ENCODE assay signal across 18 cellular contexts in genomic region chr16:69324585-69325253, GRCh38. TPM values are rescaled to one million over a fixed set of nuclear protein-coding genes. Genes with fewer than 3 reads are reported as not detected.
DNase-seq lines count a peak whose midpoint lies in the region; ATAC-seq, FAIRE-seq and TF ChIP-seq lines count a peak whose summit lies in the region.
"Had no signal": no experiment of that assay in that cellular context is flagged by ENCODE, and none has a peak within 500 bp of the region (broad histone marks: within the 10 kb centered on the region; RNA-seq: fewer than 3 reads in every experiment).

No MANE protein-coding gene starts in this region.

- H3K9ac ChIP-seq in HepG2 (ENCODE audit: insufficient read depth, low read depth, low read length) = no peak overlapping the region

- TF ChIP-seq POLR2A in HepG2 (IDR thresholded peaks at IDR 0.05; ENCODE audit: insufficient read depth in 1 of 2, low read depth in 2 of 2, low read length in 2 of 2) = peak in 1 of 2 experiments; percentile 8; a peak in 1 of 4 replicates

- intact Hi-C loops in HepG2 (cut with micrococcal nuclease; ENCODE audit: unreplicated experiment) = no loop called here

- ATAC-seq in GM23338 (no peak), HepG2 (no peak), GM18867 (IDR thresholded peaks at IDR 0.05; ENCODE audit: unreplicated experiment) (no peak), GM19452 (IDR thresholded peaks at IDR 0.05; ENCODE audit: unreplicated experiment) (no peak), GM21717 (IDR thresholded peaks at IDR 0.05; ENCODE audit: unreplicated experiment) (no peak)
- ATAC-seq: activated CD4-positive, CD25-positive, alpha-beta regulatory T cell treated with anti-CD3 and anti-CD28 coated beads, Interleukin-2, amount 50 U/mL, for 24 hours; activated CD8-positive, alpha-beta memory T cell treated with anti-CD3 and anti-CD28 coated beads, Interleukin-2, amount 10 ng/mL, durations not matched to agents 7 days and 5 days had no signal

- 0 out of 3 replicates have a peak, but pooled peaks cover 4% of the 10 kb centered on the region for H3K9me3 Mint-ChIP-seq in GM23338
- H3K9me3 Mint-ChIP-seq: activated naive CD8-positive, alpha-beta T cell treated with anti-CD3 and anti-CD28 coated beads, Interleukin-2, amount 10 ng/mL, durations not matched to agents 7 days and 5 days; H9; nephron had no signal

- H3K9me3 ChIP-seq in HepG2 (ENCODE audit: low read length) = no peaks in the 10 kb centered on the region

- H3K79me2 ChIP-seq in GM23338 (replicated peaks; ENCODE audit: insufficient read depth) (peaks cover 54% of the 10 kb centered on the region), HepG2 (ENCODE audit: insufficient read depth, low read length) (peaks cover 56% of the 10 kb centered on the region)

- no peak overlapping the region for H3K4me3 ChIP-seq in GM23338
- no peak overlapping the region for H3K4me3 ChIP-seq in HepG2 (replicated peaks in 1 of 3; ENCODE audit: insufficient read depth in 1 of 3, low read depth in 2 of 3, low read length in 3 of 3)
- H3K4me3 ChIP-seq: SK-N-MC had no signal

- in situ Hi-C loops in HepG2 (cut with HindIII; ENCODE audit: extremely low pct_ligation_motif_present, low pct_unique_long_range_greater_than_20kb) = no loop called here

- peaks cover 91% of the 10 kb centered on the region for H3K36me3 Mint-ChIP-seq in GM23338 (ENCODE audit: low read depth)

- H3K27me3 ChIP-seq in GM23338 (ENCODE audit: insufficient read depth) (no peaks in the 10 kb centered on the region), HepG2 (ENCODE audit: control insufficient read depth in 1 of 2, insufficient read depth in 2 of 2, low read length in 2 of 2) (no peaks in the 10 kb centered on the region)

- H3K27me3 Mint-ChIP-seq in GM23338 (ENCODE audit: insufficient read depth, low read depth, poor library complexity) = peaks cover 26% of the 10 kb centered on the region
- H3K27me3 Mint-ChIP-seq: activated CD8-positive, alpha-beta memory T cell treated with anti-CD3 and anti-CD28 coated beads, Interleukin-2, amount 10 ng/mL, durations not matched to agents 7 days and 5 days; activated naive CD8-positive, alpha-beta T cell treated with anti-CD3 and anti-CD28 coated beads, Interleukin-2, amount 10 ng/mL, durations not matched to agents 7 days and 5 days had no signal

- H3K9me2 ChIP-seq in GM23338 (ENCODE audit: insufficient read depth) = no peaks in the 10 kb centered on the region

- H3K4me2 ChIP-seq in GM23338 (no peak overlapping the region), HepG2 (ENCODE audit: low read depth, low read length) (no peak overlapping the region)

- peaks cover 18% of the 10 kb centered on the region for H3K4me1 Mint-ChIP-seq in GM23338

- CTCF ChIA-PET in RWPE1 (lab: Yijun Ruan, JAX) (interaction anchor here (0.6 kb wide), 1 partner anchor 204 kb away, joined by 3 read pairs; no protein-coding TSS in a partner anchor), HepG2 (lab: Yijun Ruan, JAX; ENCODE audit: low intra/inter-chr PET ratio, low total read pairs) (no interaction called here)

- DNase-seq in GM23338 (ENCODE audit: low spot score) (no peak), RWPE1 (ENCODE audit: low spot score) (no peak), HepG2 (ENCODE audit: low spot score) (no peak)
- DNase-seq in stimulated activated CD8-positive, alpha-beta memory T cell treated with anti-CD3 and anti-CD28 coated beads, Interleukin-4, amount 100 ng/mL, for 48 hours = peak; percentile 22
- DNase-seq: activated CD8-positive, alpha-beta memory T cell treated with anti-CD3 and anti-CD28 coated beads, Interleukin-2, amount 10 ng/mL, durations not matched to agents 7 days and 5 days; effector CD4-positive, alpha-beta T cell; H9; KG1; retina had no signal

- 95% methylated on average over 10 of the region's 10 CpGs for WGBS in HepG2 (ENCODE audit: low lambda C conversion rate)

- peaks cover 21% of the 10 kb centered on the region for H3K4me1 ChIP-seq in GM23338 (ENCODE audit: insufficient read depth)
- peaks cover 55% of the 10 kb centered on the region for H3K4me1 ChIP-seq in HepG2 (ENCODE audit: insufficient read depth, low read length)

- peaks cover 15% of the 10 kb centered on the region for H3K36me3 ChIP-seq in GM23338 (ENCODE audit: insufficient read depth)
- peaks cover 37 to 62% of the 10 kb centered on the region in 2 experiments for H3K36me3 ChIP-seq in HepG2 (replicated peaks in 1 of 2; ENCODE audit: control insufficient read depth in 1 of 2, insufficient read depth in 2 of 2, low read length in 2 of 2)

- H3F3A ChIP-seq in GM23338 (replicated peaks; ENCODE audit: low read depth) = peaks cover 28% of the 10 kb centered on the region; the same call in 1 of the 2 replicates

- TF ChIP-seq RAD21 in HepG2 (CRISPR knock-in tag; IDR thresholded peaks at IDR 0.05) = no peak

- no peak for TF ChIP-seq CTCF in GM23338 (conservative IDR thresholded peaks at IDR 0.05; ENCODE audit: low read depth in 2 of 2)
- TF ChIP-seq CTCF in RWPE1 (conservative IDR thresholded peaks at IDR 0.05; ENCODE audit: low read depth) = no peak
- TF ChIP-seq CTCF in HepG2 (CRISPR knock-in tag; IDR thresholded peaks at IDR 0.05) = no peak

- no peak for TF ChIP-seq EP300 in HepG2 (IDR thresholded peaks at IDR 0.05; ENCODE audit: low read depth in 2 of 2, low read length in 2 of 2)
- no peak for TF ChIP-seq EP300 in HepG2 (CRISPR knock-in tag; IDR thresholded peaks at IDR 0.05; ENCODE audit: borderline replicate concordance)

- BruUV-seq in HepG2 (replicated peaks; lab: Mats Ljungman, UMichigan) = TSS peak; percentile 45

- H3K27ac Mint-ChIP-seq in GM23338 = no peak overlapping the region
- H3K27ac Mint-ChIP-seq: activated CD8-positive, alpha-beta memory T cell treated with anti-CD3 and anti-CD28 coated beads, Interleukin-2, amount 10 ng/mL, durations not matched to agents 7 days and 5 days; activated naive CD8-positive, alpha-beta T cell treated with anti-CD3 and anti-CD28 coated beads, Interleukin-2, amount 10 ng/mL, durations not matched to agents 7 days and 5 days; nephron had no signal

- no peak overlapping the region for H3K4me3 Mint-ChIP-seq in GM23338
- H3K4me3 Mint-ChIP-seq: activated CD8-positive, alpha-beta memory T cell treated with anti-CD3 and anti-CD28 coated beads, Interleukin-2, amount 10 ng/mL, durations not matched to agents 7 days and 5 days; activated naive CD8-positive, alpha-beta T cell treated with anti-CD3 and anti-CD28 coated beads, Interleukin-2, amount 10 ng/mL, durations not matched to agents 7 days and 5 days; nephron had no signal

- H3K27ac ChIP-seq in GM23338 (ENCODE audit: low read depth) (0 out of 2 replicates have a peak overlapping the region, but pooled peaks have one; percentile 59), RWPE1 (peak overlapping the region; percentile 56), HepG2 (ENCODE audit: extremely low read length, insufficient read depth, low read length) (peak overlapping the region; percentile 10)
- H3K27ac ChIP-seq: SK-N-MC had no signal

- no peak for FAIRE-seq in HepG2 (lab: Jason Lieb, UNC)

- no peak overlapping the region for H2AFZ ChIP-seq in GM23338
- H2AFZ ChIP-seq in HepG2 (ENCODE audit: low read length) = no peak overlapping the region

- H4K20me1 ChIP-seq in GM23338 (replicated peaks; ENCODE audit: insufficient read depth) = peaks cover 53% of the 10 kb centered on the region
- peaks cover 35% of the 10 kb centered on the region for H4K20me1 ChIP-seq in HepG2 (ENCODE audit: insufficient read depth, low read length)

- POLR2A ChIA-PET in RWPE1 (lab: Yijun Ruan, JAX; ENCODE audit: low non-redundant PET) = no interaction called here
- POLR2A ChIA-PET in HepG2 (lab: Yijun Ruan, JAX) = interaction anchor here (2.3 kb wide), 1 partner anchor 13 kb away, joined by 5 read pairs; the partner anchor contains the start of gene VPS4A

RNA-seq across cellular contexts. Expression of gene PDF, which starts 5.7 kb away (rescaled TPM):
- 43.4 and 48.7 TPM in 2 replicates for total RNA-seq in GM23338 (2014; rRNA removed; shearing (Covaris generic))
- polyA plus RNA-seq in GM23338 (2016; fragmentation: Nextera tagmentation; extraction: Ambion mirVana) (16.2 and 18.8 TPM in 2 replicates), HepG2 (2011; rRNA removed) (12.4 and 15.5 TPM in 2 replicates)
- 26.8 and 48.8 TPM in 2 replicates for total RNA-seq in HepG2 (2016; rRNA removed; fragmentation: Illumina TruSeq; extraction: Trizol)
- 18.2 and 24.6 TPM in 2 replicates for total RNA-seq in HepG2 (2016; cell fraction: cytosol; rRNA removed; fragmentation: Illumina TruSeq; extraction: Trizol; ENCODE audit: low read depth)
- total RNA-seq in HepG2 (2016; cell fraction: insoluble cytoplasmic fraction; rRNA removed; fragmentation: Illumina TruSeq; extraction: Trizol) = 28.5 and 44.0 TPM in 2 replicates
- total RNA-seq in HepG2 (2016; cell fraction: membrane; rRNA removed; fragmentation: Illumina TruSeq; extraction: Trizol) = 38.4 and 44.7 TPM in 2 replicates
- 29.9 and 30.3 TPM in 2 replicates for total RNA-seq in HepG2 (2016; cell fraction: nucleus; rRNA removed; fragmentation: Illumina TruSeq; extraction: Trizol)
- 22.8 and 23.1 TPM in 2 replicates for polyA plus RNA-seq in HepG2 (2011; cell fraction: cytosol; rRNA removed)
- 24.7 and 25.0 TPM in 2 replicates for polyA plus RNA-seq in HepG2 (2011; cell fraction: nucleus; rRNA removed)
- polyA plus RNA-seq in HepG2 (2012) = 6.4 and 8.7 TPM in 2 replicates
- 23.5 and 29.1 TPM in 2 replicates for polyA plus RNA-seq in HepG2 (2016; cell fraction: cytosol; fragmentation: Illumina TruSeq; extraction: Trizol; ENCODE audit: low read depth)
- polyA plus RNA-seq in HepG2 (2016; cell fraction: insoluble cytoplasmic fraction; fragmentation: Illumina TruSeq; extraction: Trizol; ENCODE audit: low read depth) = 23.7 and 27.1 TPM in 2 replicates
- polyA plus RNA-seq in HepG2 (2016; cell fraction: membrane; fragmentation: Illumina TruSeq; extraction: Trizol; ENCODE audit: low read depth) = 21.1 and 25.6 TPM in 2 replicates
- polyA plus RNA-seq in HepG2 (2016; cell fraction: nucleus; fragmentation: Illumina TruSeq; extraction: Trizol; ENCODE audit: insufficient read depth, low read depth) = 37.8 and 54.6 TPM in 2 replicates
- polyA minus RNA-seq in HepG2 (2011; rRNA and poly(A)+ RNA removed; ENCODE audit: low replicate concordance) = 4.4 and 16.0 TPM in 2 replicates
- 15.6 and 19.5 TPM in 2 replicates for polyA minus RNA-seq in HepG2 (2011; cell fraction: cytosol; rRNA and poly(A)+ RNA removed)
- polyA minus RNA-seq in HepG2 (2011; cell fraction: nucleus; rRNA and poly(A)+ RNA removed) = 6.3 and 19.4 TPM in 2 replicates

RNA-seq across cellular contexts. Expression of gene VPS4A, which starts 13.6 kb away (rescaled TPM):
- total RNA-seq in GM23338 (2014; rRNA removed; shearing (Covaris generic)) = 25.2 and 32.7 TPM in 2 replicates
- polyA plus RNA-seq in GM23338 (2016; fragmentation: Nextera tagmentation; extraction: Ambion mirVana) (28.8 and 29.1 TPM in 2 replicates), HepG2 (2011; rRNA removed) (13.2 and 15.7 TPM in 2 replicates)
- total RNA-seq in HepG2 (2016; rRNA removed; fragmentation: Illumina TruSeq; extraction: Trizol) = 21.0 and 27.9 TPM in 2 replicates
- total RNA-seq in HepG2 (2016; cell fraction: cytosol; rRNA removed; fragmentation: Illumina TruSeq; extraction: Trizol; ENCODE audit: low read depth) = 22.9 and 26.6 TPM in 2 replicates
- 20.6 and 26.3 TPM in 2 replicates for total RNA-seq in HepG2 (2016; cell fraction: insoluble cytoplasmic fraction; rRNA removed; fragmentation: Illumina TruSeq; extraction: Trizol)
- 35.0 and 37.1 TPM in 2 replicates for total RNA-seq in HepG2 (2016; cell fraction: membrane; rRNA removed; fragmentation: Illumina TruSeq; extraction: Trizol)
- total RNA-seq in HepG2 (2016; cell fraction: nucleus; rRNA removed; fragmentation: Illumina TruSeq; extraction: Trizol) = 20.1 and 24.2 TPM in 2 replicates
- polyA plus RNA-seq in HepG2 (2011; cell fraction: cytosol; rRNA removed) = 13.5 TPM in 2 replicates
- polyA plus RNA-seq in HepG2 (2011; cell fraction: nucleus; rRNA removed) = 19.8 and 23.6 TPM in 2 replicates
- 35.1 and 39.0 TPM in 2 replicates for polyA plus RNA-seq in HepG2 (2012)
- polyA plus RNA-seq in HepG2 (2016; cell fraction: cytosol; fragmentation: Illumina TruSeq; extraction: Trizol; ENCODE audit: low read depth) = 17.7 and 22.9 TPM in 2 replicates
- polyA plus RNA-seq in HepG2 (2016; cell fraction: insoluble cytoplasmic fraction; fragmentation: Illumina TruSeq; extraction: Trizol; ENCODE audit: low read depth) = 25.9 and 27.3 TPM in 2 replicates
- 29.1 and 33.5 TPM in 2 replicates for polyA plus RNA-seq in HepG2 (2016; cell fraction: membrane; fragmentation: Illumina TruSeq; extraction: Trizol; ENCODE audit: low read depth)
- 40.5 and 45.1 TPM in 2 replicates for polyA plus RNA-seq in HepG2 (2016; cell fraction: nucleus; fragmentation: Illumina TruSeq; extraction: Trizol; ENCODE audit: insufficient read depth, low read depth)
- polyA minus RNA-seq in HepG2 (2011; rRNA and poly(A)+ RNA removed; ENCODE audit: low replicate concordance) = 26.2 and 31.9 TPM in 2 replicates
- polyA minus RNA-seq in HepG2 (2011; cell fraction: cytosol; rRNA and poly(A)+ RNA removed) = 8.4 and 11.2 TPM in 2 replicates
- 15.3 and 19.3 TPM in 2 replicates for polyA minus RNA-seq in HepG2 (2011; cell fraction: nucleus; rRNA and poly(A)+ RNA removed)

RNA-seq across cellular contexts. Expression of gene COG8, which starts 14.6 kb away (rescaled TPM):
- total RNA-seq in GM23338 (2014; rRNA removed; shearing (Covaris generic)) = 55.7 and 79.9 TPM in 2 replicates
- polyA plus RNA-seq in GM23338 (2016; fragmentation: Nextera tagmentation; extraction: Ambion mirVana) = 18.2 and 21.4 TPM in 2 replicates
- total RNA-seq in HepG2 (2016; rRNA removed; fragmentation: Illumina TruSeq; extraction: Trizol) = 52.1 and 55.3 TPM in 2 replicates
- 10.7 and 10.9 TPM in 2 replicates for total RNA-seq in HepG2 (2016; cell fraction: cytosol; rRNA removed; fragmentation: Illumina TruSeq; extraction: Trizol; ENCODE audit: low read depth)
- 51.4 and 55.0 TPM in 2 replicates for total RNA-seq in HepG2 (2016; cell fraction: insoluble cytoplasmic fraction; rRNA removed; fragmentation: Illumina TruSeq; extraction: Trizol)
- total RNA-seq in HepG2 (2016; cell fraction: membrane; rRNA removed; fragmentation: Illumina TruSeq; extraction: Trizol) = 19.3 and 21.7 TPM in 2 replicates
- 36.9 and 39.9 TPM in 2 replicates for total RNA-seq in HepG2 (2016; cell fraction: nucleus; rRNA removed; fragmentation: Illumina TruSeq; extraction: Trizol)
- 45.5 and 53.9 TPM in 2 replicates for polyA plus RNA-seq in HepG2 (2011; rRNA removed)
- polyA plus RNA-seq in HepG2 (2011; cell fraction: cytosol; rRNA removed) = 41.6 and 42.2 TPM in 2 replicates
- polyA plus RNA-seq in HepG2 (2011; cell fraction: nucleus; rRNA removed) = 54.2 and 55.8 TPM in 2 replicates
- polyA plus RNA-seq in HepG2 (2012) = 25.6 and 25.8 TPM in 2 replicates
- 4.5 and 4.6 TPM in 2 replicates for polyA plus RNA-seq in HepG2 (2016; cell fraction: cytosol; fragmentation: Illumina TruSeq; extraction: Trizol; ENCODE audit: low read depth)
- polyA plus RNA-seq in HepG2 (2016; cell fraction: insoluble cytoplasmic fraction; fragmentation: Illumina TruSeq; extraction: Trizol; ENCODE audit: low read depth) = 43.6 and 45.3 TPM in 2 replicates
- polyA plus RNA-seq in HepG2 (2016; cell fraction: membrane; fragmentation: Illumina TruSeq; extraction: Trizol; ENCODE audit: low read depth) = 8.1 and 10.3 TPM in 2 replicates
- 58.0 and 62.4 TPM in 2 replicates for polyA plus RNA-seq in HepG2 (2016; cell fraction: nucleus; fragmentation: Illumina TruSeq; extraction: Trizol; ENCODE audit: insufficient read depth, low read depth)
- 107 and 148 TPM in 2 replicates for polyA minus RNA-seq in HepG2 (2011; rRNA and poly(A)+ RNA removed; ENCODE audit: low replicate concordance)
- 58.2 and 58.3 TPM in 2 replicates for polyA minus RNA-seq in HepG2 (2011; cell fraction: cytosol; rRNA and poly(A)+ RNA removed)
- polyA minus RNA-seq in HepG2 (2011; cell fraction: nucleus; rRNA and poly(A)+ RNA removed) = 63.6 and 70.5 TPM in 2 replicates

RNA-seq across cellular contexts. Expression of gene NIP7, which starts 14.9 kb away (rescaled TPM):
- 30.4 and 32.7 TPM in 2 replicates for total RNA-seq in GM23338 (2014; rRNA removed; shearing (Covaris generic))
- polyA plus RNA-seq in GM23338 (2016; fragmentation: Nextera tagmentation; extraction: Ambion mirVana) = 42.9 and 47.4 TPM in 2 replicates
- total RNA-seq in HepG2 (2016; rRNA removed; fragmentation: Illumina TruSeq; extraction: Trizol) = 114 and 144 TPM in 2 replicates
- 18.2 and 22.3 TPM in 2 replicates for total RNA-seq in HepG2 (2016; cell fraction: cytosol; rRNA removed; fragmentation: Illumina TruSeq; extraction: Trizol; ENCODE audit: low read depth)
- total RNA-seq in HepG2 (2016; cell fraction: insoluble cytoplasmic fraction; rRNA removed; fragmentation: Illumina TruSeq; extraction: Trizol) = 111 and 158 TPM in 2 replicates
- 44.6 and 49.9 TPM in 2 replicates for total RNA-seq in HepG2 (2016; cell fraction: membrane; rRNA removed; fragmentation: Illumina TruSeq; extraction: Trizol)
- total RNA-seq in HepG2 (2016; cell fraction: nucleus; rRNA removed; fragmentation: Illumina TruSeq; extraction: Trizol) = 41.5 and 45.6 TPM in 2 replicates
- 14.0 and 15.3 TPM in 2 replicates for polyA plus RNA-seq in HepG2 (2011; rRNA removed)
- polyA plus RNA-seq in HepG2 (2011; cell fraction: cytosol; rRNA removed) = 14.2 and 20.2 TPM in 2 replicates
- 6.7 and 10.3 TPM in 2 replicates for polyA plus RNA-seq in HepG2 (2011; cell fraction: nucleus; rRNA removed)
- 36.0 and 46.6 TPM in 2 replicates for polyA plus RNA-seq in HepG2 (2012)
- polyA plus RNA-seq in HepG2 (2016; cell fraction: cytosol; fragmentation: Illumina TruSeq; extraction: Trizol; ENCODE audit: low read depth) = 8.3 and 9.9 TPM in 2 replicates
- polyA plus RNA-seq in HepG2 (2016; cell fraction: insoluble cytoplasmic fraction; fragmentation: Illumina TruSeq; extraction: Trizol; ENCODE audit: low read depth) = 140 and 161 TPM in 2 replicates
- 25.6 and 25.8 TPM in 2 replicates for polyA plus RNA-seq in HepG2 (2016; cell fraction: membrane; fragmentation: Illumina TruSeq; extraction: Trizol; ENCODE audit: low read depth)
- 69.5 and 74.1 TPM in 2 replicates for polyA plus RNA-seq in HepG2 (2016; cell fraction: nucleus; fragmentation: Illumina TruSeq; extraction: Trizol; ENCODE audit: insufficient read depth, low read depth)
- 18.1 and 22.6 TPM in 2 replicates for polyA minus RNA-seq in HepG2 (2011; rRNA and poly(A)+ RNA removed; ENCODE audit: low replicate concordance)
- polyA minus RNA-seq in HepG2 (2011; cell fraction: cytosol; rRNA and poly(A)+ RNA removed) = 14.7 and 15.0 TPM in 2 replicates
- 21.9 and 26.0 TPM in 2 replicates for polyA minus RNA-seq in HepG2 (2011; cell fraction: nucleus; rRNA and poly(A)+ RNA removed)

RNA-seq across cellular contexts. Expression of gene TMED6, which starts 26.9 kb away (rescaled TPM):
- not detected in 2 replicates for total RNA-seq in GM23338 (2014; rRNA removed; shearing (Covaris generic))
- polyA plus RNA-seq in GM23338 (2016; fragmentation: Nextera tagmentation; extraction: Ambion mirVana) = 0.29 and 1.3 TPM in 2 replicates
- 6.4 and 14.4 TPM in 2 replicates for total RNA-seq in HepG2 (2016; rRNA removed; fragmentation: Illumina TruSeq; extraction: Trizol)
- total RNA-seq in HepG2 (2016; cell fraction: cytosol; rRNA removed; fragmentation: Illumina TruSeq; extraction: Trizol; ENCODE audit: low read depth) = 2.9 and 4.8 TPM in 2 replicates
- 9.7 and 13.1 TPM in 2 replicates for total RNA-seq in HepG2 (2016; cell fraction: insoluble cytoplasmic fraction; rRNA removed; fragmentation: Illumina TruSeq; extraction: Trizol)
- 4.0 and 4.4 TPM in 2 replicates for total RNA-seq in HepG2 (2016; cell fraction: membrane; rRNA removed; fragmentation: Illumina TruSeq; extraction: Trizol)
- total RNA-seq in HepG2 (2016; cell fraction: nucleus; rRNA removed; fragmentation: Illumina TruSeq; extraction: Trizol) = 9.6 and 11.2 TPM in 2 replicates
- polyA plus RNA-seq in HepG2 (2011; rRNA removed) = 9.8 and 10.5 TPM in 2 replicates
- polyA plus RNA-seq in HepG2 (2011; cell fraction: cytosol; rRNA removed) = 8.0 and 12.8 TPM in 2 replicates
- 3.0 and 4.5 TPM in 2 replicates for polyA plus RNA-seq in HepG2 (2011; cell fraction: nucleus; rRNA removed)
- 6.0 and 10.3 TPM in 2 replicates for polyA plus RNA-seq in HepG2 (2012)
- 3.8 and 4.3 TPM in 2 replicates for polyA plus RNA-seq in HepG2 (2016; cell fraction: cytosol; fragmentation: Illumina TruSeq; extraction: Trizol; ENCODE audit: low read depth)
- 7.5 and 10.5 TPM in 2 replicates for polyA plus RNA-seq in HepG2 (2016; cell fraction: insoluble cytoplasmic fraction; fragmentation: Illumina TruSeq; extraction: Trizol; ENCODE audit: low read depth)
- polyA plus RNA-seq in HepG2 (2016; cell fraction: membrane; fragmentation: Illumina TruSeq; extraction: Trizol; ENCODE audit: low read depth) = 3.5 and 4.2 TPM in 2 replicates
- 17.8 and 20.3 TPM in 2 replicates for polyA plus RNA-seq in HepG2 (2016; cell fraction: nucleus; fragmentation: Illumina TruSeq; extraction: Trizol; ENCODE audit: insufficient read depth, low read depth)
- polyA minus RNA-seq in HepG2 (2011; rRNA and poly(A)+ RNA removed; ENCODE audit: low replicate concordance) = 1.3 and 10.3 TPM in 2 replicates
- 1.6 and 2.7 TPM in 2 replicates for polyA minus RNA-seq in HepG2 (2011; cell fraction: cytosol; rRNA and poly(A)+ RNA removed)
- polyA minus RNA-seq in HepG2 (2011; cell fraction: nucleus; rRNA and poly(A)+ RNA removed) = 6.2 and 6.7 TPM in 2 replicates
- total RNA-seq: temporal lobe had no signal
- polyA plus RNA-seq: BJ had no signal
